Comparison of ENCODE assay signal across 13 cellular contexts in the genomic region with DNA sequence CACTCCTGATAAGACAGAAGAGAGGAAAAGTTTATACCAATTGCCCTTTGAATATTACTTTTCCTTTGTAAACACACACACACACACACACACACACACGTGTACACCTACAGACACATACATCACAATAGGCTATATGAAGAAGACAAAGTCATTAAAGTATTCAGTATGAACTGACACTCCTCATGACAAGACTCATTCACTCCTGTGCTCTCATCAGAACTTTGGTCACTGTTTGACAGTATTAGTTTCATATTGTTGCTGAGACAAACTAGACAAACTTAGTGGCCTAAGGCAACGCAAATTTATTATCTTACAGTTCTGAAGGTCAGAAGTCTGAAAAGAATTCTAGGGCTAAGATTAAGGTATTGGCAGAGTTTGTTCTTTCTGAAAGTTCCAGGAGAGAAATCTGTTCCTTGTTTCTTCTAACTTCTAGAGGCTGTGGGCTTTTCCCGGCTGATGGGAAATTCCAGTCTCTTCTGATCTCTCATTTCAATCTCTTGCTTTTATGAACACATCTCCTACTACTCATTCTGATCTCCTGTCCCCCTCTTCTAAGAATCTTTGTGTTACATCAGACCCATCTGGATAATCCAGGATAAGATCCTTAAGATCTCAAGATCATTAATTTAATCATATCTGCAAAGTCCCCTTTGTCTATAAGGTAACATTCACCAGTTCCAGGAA.
A peak's percentile ranks its signal among the peaks of the same experiment; 100 is the strongest.
DNase-seq lines count a peak whose midpoint lies in the region; ATAC-seq and TF ChIP-seq lines count a peak whose summit lies in the region.
"Had no signal": no experiment of that assay in that cellular context is flagged by ENCODE, and none has a peak within 500 bp of the region (broad histone marks: within the 10 kb centered on the region; RNA-seq: fewer than 3 reads in every experiment).

No MANE protein-coding gene starts in this region.

- no peaks in the 10 kb centered on the region for H3K36me3 Mint-ChIP-seq in activated naive CD4-positive, alpha-beta T cell treated with anti-CD3 and anti-CD28 coated beads for 36 hours (ENCODE audit: low read depth)
- no peaks in the 10 kb centered on the region for H3K36me3 Mint-ChIP-seq in type B pancreatic cell
- H3K36me3 Mint-ChIP-seq: naive thymus-derived CD4-positive, alpha-beta T cell had no signal

- CTCF ChIA-PET in activated naive CD4-positive, alpha-beta T cell treated with anti-CD3 and anti-CD28 coated beads for 36 hours (lab: Charles Lee), result no interaction called here

- DNase-seq in activated naive CD4-positive, alpha-beta T cell treated with anti-CD3 and anti-CD28 coated beads for 36 hours, result peak; percentile 10
- no peak for DNase-seq in activated naive CD4-positive, alpha-beta T cell treated with anti-CD3 and anti-CD28 coated beads, Interleukin-2, amount 50 U/mL, for 16 hours
- DNase-seq in NCI-H82 treated with DMSO at 0.1 percent for 48 hours (lab: John Stamatoyannopoulos, UW; ENCODE audit: unreplicated experiment) (peak; percentile 83), type B pancreatic cell (ENCODE audit: extremely low spot score, unreplicated experiment) (no peak), NCI-H1417 (lab: John Stamatoyannopoulos, UW) (no peak), OCI-M2 (lab: John Stamatoyannopoulos, UW; ENCODE audit: unreplicated experiment) (no peak)
- no peak for DNase-seq in activated CD4-positive, CD25-positive, alpha-beta regulatory T cell treated with anti-CD3 and anti-CD28 coated beads, Interleukin-2, amount 50 U/mL, for 72 hours
- DNase-seq: activated CD8-positive, alpha-beta memory T cell treated with anti-CD3 and anti-CD28 coated beads for 24 hours; naive thymus-derived CD4-positive, alpha-beta T cell; NCI-H2171; T-helper 2 cell; tibial artery had no signal

- H3K27me3 Mint-ChIP-seq in activated naive CD4-positive, alpha-beta T cell treated with anti-CD3 and anti-CD28 coated beads for 36 hours (ENCODE audit: low read depth), result no peaks in the 10 kb centered on the region
- peaks cover 8% of the 10 kb centered on the region for H3K27me3 Mint-ChIP-seq in type B pancreatic cell
- H3K27me3 Mint-ChIP-seq: naive thymus-derived CD4-positive, alpha-beta T cell had no signal

- intact Hi-C loops in activated naive CD4-positive, alpha-beta T cell treated with anti-CD3 and anti-CD28 coated beads for 36 hours (cut with micrococcal nuclease), result loop anchor here (1.0 to 5.0 kb wide), 2 partner anchors 17 to 99 kb away; no protein-coding TSS in a partner anchor

- peak; percentile 73 for ATAC-seq in HG02678 (IDR thresholded peaks at IDR 0.05; ENCODE audit: unreplicated experiment)
- ATAC-seq: naive thymus-derived CD4-positive, alpha-beta T cell had no signal

- no peak overlapping the region for H3K27ac Mint-ChIP-seq in activated naive CD4-positive, alpha-beta T cell treated with anti-CD3 and anti-CD28 coated beads for 36 hours
- no peak overlapping the region for H3K27ac Mint-ChIP-seq in type B pancreatic cell

- peaks cover 2% of the 10 kb centered on the region for H3K9me3 Mint-ChIP-seq in activated naive CD4-positive, alpha-beta T cell treated with anti-CD3 and anti-CD28 coated beads for 36 hours
- peaks cover 5% of the 10 kb centered on the region for H3K9me3 Mint-ChIP-seq in type B pancreatic cell
- H3K9me3 Mint-ChIP-seq: naive thymus-derived CD4-positive, alpha-beta T cell had no signal

- no peak overlapping the region for H3K4me3 Mint-ChIP-seq in activated naive CD4-positive, alpha-beta T cell treated with anti-CD3 and anti-CD28 coated beads for 36 hours
- peak overlapping the region; percentile 10 for H3K4me3 Mint-ChIP-seq in type B pancreatic cell
- H3K4me3 Mint-ChIP-seq: naive thymus-derived CD4-positive, alpha-beta T cell had no signal

- peaks cover 29% of the 10 kb centered on the region for H3K4me1 Mint-ChIP-seq in activated naive CD4-positive, alpha-beta T cell treated with anti-CD3 and anti-CD28 coated beads for 36 hours (ENCODE audit: low read depth)
- H3K4me1 Mint-ChIP-seq in type B pancreatic cell (ENCODE audit: unreplicated experiment), result peaks cover 53% of the 10 kb centered on the region

- no peak for TF ChIP-seq CTCF in type B pancreatic cell (conservative IDR thresholded peaks at IDR 0.05)

Comparison
In these comparisons a context has a peak if more than half of its experiments do, and no peak if none do; other contexts are left out.
1. DNase-seq: peak in activated naive CD4-positive, alpha-beta T cell treated with anti-CD3 and anti-CD28 coated beads for 36 hours (single experiment) and NCI-H82 treated with DMSO at 0.1 percent for 48 hours (single experiment); none in activated naive CD4-positive, alpha-beta T cell treated with anti-CD3 and anti-CD28 coated beads, Interleukin-2, amount 50 U/mL, for 16 hours (single experiment), type B pancreatic cell (single experiment), activated CD4-positive, CD25-positive, alpha-beta regulatory T cell treated with anti-CD3 and anti-CD28 coated beads, Interleukin-2, amount 50 U/mL, for 72 hours (single experiment), NCI-H1417 (0 of 3) and OCI-M2 (single experiment).